Comparison of ENCODE assay signal across 24 cellular contexts in genomic region chr2:27988718-27989117, GRCh38.
DNase-seq lines count a peak whose midpoint lies in the region; ATAC-seq and TF ChIP-seq lines count a peak whose summit lies in the region.
"Had no signal": no experiment of that assay in that cellular context is flagged by ENCODE, and none has a peak within 500 bp of the region (broad histone marks: within the 10 kb centered on the region; RNA-seq: fewer than 3 reads in every experiment).

No MANE protein-coding gene starts in this region.

- H3K36me3 Mint-ChIP-seq in activated naive CD4-positive, alpha-beta T cell treated with anti-CD3 and anti-CD28 coated beads, Interleukin-2, amount 50 U/mL, for 24 hours: peaks cover 17% of the 10 kb centered on the region

- intact Hi-C loops in PC-9 (cut with micrococcal nuclease; ENCODE audit: unreplicated experiment) (no loop called here), mammary epithelial cell (cut with micrococcal nuclease) (loop anchor here (1.0 to 10.0 kb wide), 4 partner anchors 34 to 406 kb away; partner anchors contain the start of genes BABAM2, FOSL2 and RBKS)

- no peaks in the 10 kb centered on the region for H3K9me2 ChIP-seq in PC-9 (ENCODE audit: insufficient read depth)

- POLR2A ChIA-PET in PC-9 (lab: Charles Lee; ENCODE audit: unreplicated experiment): interaction anchor here (1.1 kb wide), 1 partner anchor 11 kb away, joined by 5 read pairs; no protein-coding TSS in a partner anchor

- dilution Hi-C loops in mammary epithelial cell (cut with HindIII; ENCODE audit: low sequenced_read_pairs): loop anchor here (5.0 kb wide), 2 partner anchors 51 to 419 kb away; no protein-coding TSS in a partner anchor

- H3K4me1 ChIP-seq in PC-9 (replicated peaks; ENCODE audit: insufficient read depth) (peaks cover 19% of the 10 kb centered on the region), mammary epithelial cell (ENCODE audit: insufficient read depth, low read length) (peaks cover 37% of the 10 kb centered on the region), thoracic aorta (ENCODE audit: control insufficient read depth in 1 of 2, low read depth in 2 of 2) (peaks cover 9 to 20% of the 10 kb centered on the region in 2 donors)
- H3K4me1 ChIP-seq: colonic mucosa had no signal

- H3K27ac Mint-ChIP-seq in activated naive CD4-positive, alpha-beta T cell treated with anti-CD3 and anti-CD28 coated beads, Interleukin-2, amount 50 U/mL, for 24 hours: peak overlapping the region; percentile 18
- H3K27ac Mint-ChIP-seq: activated T-helper 1 cell treated with anti-CD3 and anti-CD28 coated beads, Interleukin-12 subunit alpha, Interleukin-12 subunit beta, Interleukin-2, Interleukin-4 antibody, amounts not matched to agents 30 ng/mL and 10 ng/mL and 1 ng/mL, durations not matched to agents 14 hours and 24 hours and 36 hours; GM23338; mesothelial cell of epicardium; nephron had no signal

- H3K4me3 Mint-ChIP-seq in activated naive CD4-positive, alpha-beta T cell treated with anti-CD3 and anti-CD28 coated beads, Interleukin-2, amount 50 U/mL, for 24 hours: peak overlapping the region; percentile 58
- H3K4me3 Mint-ChIP-seq: activated T-helper 1 cell treated with anti-CD3 and anti-CD28 coated beads, Interleukin-12 subunit alpha, Interleukin-12 subunit beta, Interleukin-2, Interleukin-4 antibody, amounts not matched to agents 30 ng/mL and 10 ng/mL and 1 ng/mL, durations not matched to agents 14 hours and 24 hours and 36 hours; effector memory CD8-positive, alpha-beta T cell; GM23338; mesothelial cell of epicardium; nephron had no signal

- H3K27me3 ChIP-seq in PC-9 (ENCODE audit: insufficient read depth, low read depth) (no peaks in the 10 kb centered on the region), mammary epithelial cell (ENCODE audit: insufficient read depth, low read length) (no peaks in the 10 kb centered on the region), thoracic aorta (replicated peaks; ENCODE audit: insufficient read depth) (no peaks in the 10 kb centered on the region)
- H3K27me3 ChIP-seq: adrenal gland, colonic mucosa, pancreas had no signal

- 11% methylated on average over 2 of the region's 2 CpGs for WGBS in mammary epithelial cell (ENCODE audit: low coverage, missing lambda C conversion rate)

- H3K4me3 ChIP-seq in PC-9 (no peak overlapping the region), mammary epithelial cell (replicated peaks in 1 of 3; ENCODE audit: insufficient read depth in 1 of 3, low read depth in 2 of 3, low read length in 3 of 3) (no peak overlapping the region), thoracic aorta (peak overlapping the region; percentile 20), foreskin fibroblast (ENCODE audit: low read depth in 1 of 2, low read length in 2 of 2) (peak overlapping the region in 1 of 2 donors; percentile 16)
- H3K4me3 ChIP-seq: adrenal gland, colonic mucosa, GM23338, pancreas, SK-N-MC had no signal

- H3K4me1 Mint-ChIP-seq in activated naive CD4-positive, alpha-beta T cell treated with anti-CD3 and anti-CD28 coated beads, Interleukin-2, amount 50 U/mL, for 24 hours: peaks cover 57% of the 10 kb centered on the region

- TF ChIP-seq CTCF in PC-9 (conservative IDR thresholded peaks at IDR 0.05): no peak
- no peak for TF ChIP-seq CTCF in mammary epithelial cell (conservative IDR thresholded peaks at IDR 0.05 in 1 of 2, IDR thresholded peaks at IDR 0.05 in 1 of 2; ENCODE audit: extremely low read depth in 1 of 2, insufficient read depth in 1 of 2, low read depth in 1 of 2, low read length in 2 of 2)
- no peak for TF ChIP-seq CTCF in thoracic aorta (IDR thresholded peaks at IDR 0.05)
- no peak for TF ChIP-seq CTCF in foreskin fibroblast (IDR thresholded peaks at IDR 0.05; ENCODE audit: low read depth, low read length)

- H3K9ac ChIP-seq in mammary epithelial cell (ENCODE audit: insufficient read depth, low read length): peak overlapping the region; percentile 24

- H3K36me3 ChIP-seq in PC-9 (ENCODE audit: low read depth): 0 out of 2 replicates have a peak, but pooled peaks cover 20% of the 10 kb centered on the region
- H3K36me3 ChIP-seq in mammary epithelial cell (ENCODE audit: insufficient read depth, low read length): no peaks in the 10 kb centered on the region
- no peaks in the 10 kb centered on the region for H3K36me3 ChIP-seq in thoracic aorta
- H3K36me3 ChIP-seq: colonic mucosa, pancreas had no signal

- no peak overlapping the region for H2AFZ ChIP-seq in PC-9
- no peak overlapping the region for H2AFZ ChIP-seq in mammary epithelial cell (ENCODE audit: low read depth, low read length)
- H2AFZ ChIP-seq: GM23338 had no signal

- ATAC-seq in thoracic aorta (ENCODE audit: insufficient number of reproducible peaks, low FRiP score, low read depth): no peak
- ATAC-seq: effector memory CD8-positive, alpha-beta T cell; GM23338; HepG2; left colon; pancreas; sciatic nerve had no signal

- DNase-seq in activated naive CD4-positive, alpha-beta T cell (lab: John Stamatoyannopoulos, UW): no peak
- DNase-seq in PC-9 (no peak), mammary epithelial cell (no peak), thoracic aorta (ENCODE audit: low spot score) (no peak), foreskin fibroblast (no peak), KG1 (lab: John Stamatoyannopoulos, UW) (no peak)
- DNase-seq: adrenal gland; colonic mucosa; effector memory CD8-positive, alpha-beta T cell; head of caudate nucleus; left colon; NCI-H1417 treated with DMSO at 0.1 percent for 48 hours; pancreas; substantia nigra had no signal

- no peaks in the 10 kb centered on the region for H4K20me1 ChIP-seq in PC-9 (ENCODE audit: insufficient read depth)
- no peaks in the 10 kb centered on the region for H4K20me1 ChIP-seq in mammary epithelial cell (ENCODE audit: insufficient read depth, low read length)

- in situ Hi-C loops in mammary epithelial cell (cut with MboI; ENCODE audit: low sequenced_read_pairs in 2 of 2): no loop called here

- H3K9me3 Mint-ChIP-seq in activated naive CD4-positive, alpha-beta T cell treated with anti-CD3 and anti-CD28 coated beads, Interleukin-2, amount 50 U/mL, for 24 hours: peaks cover 7% of the 10 kb centered on the region
- H3K9me3 Mint-ChIP-seq: effector memory CD8-positive, alpha-beta T cell; GM23338 had no signal

- peaks cover 21% of the 10 kb centered on the region for H3F3A ChIP-seq in PC-9 (ENCODE audit: insufficient read depth, low read depth)

- peaks cover 14% of the 10 kb centered on the region for H3K79me2 ChIP-seq in PC-9 (ENCODE audit: low read depth)
- peaks cover 3% of the 10 kb centered on the region for H3K79me2 ChIP-seq in mammary epithelial cell (ENCODE audit: insufficient read depth, low read length)

- CTCF ChIA-PET in PC-9 (lab: Charles Lee): interaction anchor here (0.7 kb wide), 1 partner anchor 253 kb away, joined by 5 read pairs; no protein-coding TSS in a partner anchor
- CTCF ChIA-PET in mammary epithelial cell (lab: Charles Lee; ENCODE audit: low non-redundant PET): interaction anchor here (0.7 kb wide), 1 partner anchor 23 kb away, joined by 5 read pairs; no protein-coding TSS in a partner anchor

- BruUV-seq in PC-9 (replicated peaks; lab: Mats Ljungman, UMichigan) (TSS peak; percentile 87), mammary epithelial cell (replicated peaks; lab: Mats Ljungman, UMichigan) (TSS peak; percentile 44)

- H3K27ac ChIP-seq in PC-9 (no peak overlapping the region), mammary epithelial cell (ENCODE audit: insufficient read depth, low read depth, low read length) (peak overlapping the region; percentile 87), thoracic aorta (no peak overlapping the region)
- H3K27ac ChIP-seq: colonic mucosa, HL-60, pancreas, SK-N-MC, VCaP had no signal

- H3K4me2 ChIP-seq in PC-9 (no peak overlapping the region), mammary epithelial cell (ENCODE audit: insufficient read depth, low read depth, low read length) (peak overlapping the region; percentile 54)
- H3K4me2 ChIP-seq: GM23338 had no signal

- no peaks in the 10 kb centered on the region for H3K27me3 Mint-ChIP-seq in activated naive CD4-positive, alpha-beta T cell treated with anti-CD3 and anti-CD28 coated beads, Interleukin-2, amount 50 U/mL, for 24 hours
- H3K27me3 Mint-ChIP-seq: effector memory CD8-positive, alpha-beta T cell had no signal

- H3K9me3 ChIP-seq in PC-9 (ENCODE audit: insufficient read depth, low read depth): peaks cover 6% of the 10 kb centered on the region; the same call in 1 of the 2 replicates
- no peaks in the 10 kb centered on the region for H3K9me3 ChIP-seq in mammary epithelial cell (replicated peaks; ENCODE audit: insufficient read depth, low read length)
- peaks cover 5% of the 10 kb centered on the region for H3K9me3 ChIP-seq in thoracic aorta
- H3K9me3 ChIP-seq: adrenal gland, colonic mucosa, pancreas had no signal
